20 cellular contexts compared by ENCODE assay signal in genomic region chr17:43634681-43635125, GRCh38. TPM values are rescaled to one million over a fixed set of nuclear protein-coding genes. Genes with fewer than 3 reads are reported as not detected.
DNase-seq lines count a peak whose midpoint lies in the region; ATAC-seq, FAIRE-seq and TF ChIP-seq lines count a peak whose summit lies in the region.
"Had no signal": no experiment of that assay in that cellular context is flagged by ENCODE, and none has a peak within 500 bp of the region (broad histone marks: within the 10 kb centered on the region; RNA-seq: fewer than 3 reads in every experiment).

No MANE protein-coding gene starts in this region.

- H3K36me3 Mint-ChIP-seq in HFFc6 (ENCODE audit: low read depth): no peaks in the 10 kb centered on the region
- H3K36me3 Mint-ChIP-seq in activated CD8-positive, alpha-beta T cell treated with anti-CD3 and anti-CD28 coated beads, Interleukin-2, amount 10 ng/mL, durations not matched to agents 7 days and 5 days (ENCODE audit: low read depth): no peaks in the 10 kb centered on the region
- H3K36me3 Mint-ChIP-seq: natural killer cell treated with Interleukin-12 subunit alpha and Interleukin-12 subunit beta and Interleukin-15 and Interleukin-18, amount 100 ng/mL, for 72 hours had no signal

- H3K4ac ChIP-seq in H1 (replicated peaks; ENCODE audit: insufficient read length, low read depth, low read length): no peak overlapping the region

- no peak overlapping the region for H2BK12ac ChIP-seq in H1 (ENCODE audit: low read depth, low read length)

- no peak overlapping the region for H2AK5ac ChIP-seq in H1 (ENCODE audit: low read depth, low read length)

- no peak overlapping the region for H3K14ac ChIP-seq in H1 (ENCODE audit: insufficient read length)

- H3K27me3 ChIP-seq in H1 (replicated peaks in 1 of 4; ENCODE audit: control insufficient read depth in 3 of 4, extremely low read depth in 1 of 4, insufficient read depth in 3 of 4, low read length in 3 of 4): no peaks in the 10 kb centered on the region
- no peaks in the 10 kb centered on the region for H3K27me3 ChIP-seq in right cardiac atrium (ENCODE audit: control insufficient read depth, insufficient read depth)

- H3K79me1 ChIP-seq in H1 (ENCODE audit: low read depth, low read length): no peaks in the 10 kb centered on the region

- H3K4me3 ChIP-seq in H1 (ENCODE audit: extremely low read depth in 1 of 4, insufficient read depth in 2 of 4, low read depth in 3 of 4, low read length in 4 of 4) (no peak overlapping the region), right cardiac atrium (ENCODE audit: low read length) (no peak overlapping the region)

- H3K23me2 ChIP-seq in H1 (ENCODE audit: low read depth, low read length): peaks cover 2% of the 10 kb centered on the region; the same call in 1 of the 2 replicates

- H3K9me3 ChIP-seq in H1 (ENCODE audit: insufficient read depth in 2 of 2, low read depth in 1 of 2, low read length in 1 of 2) (no peaks in the 10 kb centered on the region), right cardiac atrium (ENCODE audit: control insufficient read depth, low read length) (no peaks in the 10 kb centered on the region)

- peak; percentile 52 to 78 for ATAC-seq in right cardiac atrium
- ATAC-seq in activated CD8-positive, alpha-beta T cell treated with anti-CD3 and anti-CD28 coated beads, Interleukin-2, amount 10 ng/mL, durations not matched to agents 7 days and 5 days: no peak
- no peak for ATAC-seq in GM18873 (IDR thresholded peaks at IDR 0.05; ENCODE audit: low FRiP score, unreplicated experiment)
- ATAC-seq: activated T-helper 17 cell treated with anti-CD3 and anti-CD28 coated beads, Interleukin-2, amount 50 U/mL, for 72 hours; left colon; natural killer cell treated with Interleukin-12 subunit alpha and Interleukin-12 subunit beta and Interleukin-15 and Interleukin-18, amount 100 ng/mL, for 72 hours; stimulated activated naive CD8-positive, alpha-beta T cell treated with anti-CD3 and anti-CD28 coated beads, Interleukin-15, amount 100 ng/mL, for 72 hours had no signal

- TF ChIP-seq RAD21 in H1 (IDR thresholded peaks at IDR 0.05 in 1 of 2, conservative IDR thresholded peaks at IDR 0.05 in 1 of 2; ENCODE audit: low read depth in 2 of 2, low read length in 2 of 2): no peak

- H2BK120ac ChIP-seq in H1 (replicated peaks; ENCODE audit: low read depth, low read length): no peak overlapping the region

- no peak overlapping the region for H4K91ac ChIP-seq in H1 (replicated peaks; ENCODE audit: insufficient read length, low read length)

- TF ChIP-seq POLR2A in H1 (IDR thresholded peaks at IDR 0.05; ENCODE audit: control extremely low read depth in 1 of 2, low read depth in 2 of 2, low read length in 2 of 2): no peak

- H2BK20ac ChIP-seq in H1 (ENCODE audit: low read length): no peak overlapping the region

- H3K4me1 ChIP-seq in H1 (replicated peaks in 1 of 4; ENCODE audit: control insufficient read depth in 3 of 4, insufficient read depth in 4 of 4, low read length in 3 of 4): no peaks in the 10 kb centered on the region
- H3K4me1 ChIP-seq in right cardiac atrium (ENCODE audit: control insufficient read depth, insufficient read depth, low read length): peaks cover 6% of the 10 kb centered on the region

- H3K4me2 ChIP-seq in H1 (ENCODE audit: insufficient read depth in 1 of 2, low read depth in 2 of 2, low read length in 2 of 2): no peak overlapping the region

- CTCF ChIA-PET in H1 (lab: Charles Lee; ENCODE audit: partially characterized antibody): interaction anchor here (0.6 to 2.0 kb wide), 12 partner anchors 12 to 296 kb away, joined by 3 to 5 read pairs (median 3); partner anchors contain the start of gene DHX8
- CTCF ChIA-PET in activated CD8-positive, alpha-beta T cell treated with anti-CD3 and anti-CD28 coated beads, Interleukin-2, amount 10 ng/mL, durations not matched to agents 7 days and 5 days (lab: Charles Lee): interaction anchor here (0.8 to 1.5 kb wide), 3 partner anchors 39 to 131 kb away, joined by 3 to 6 read pairs (median 4); no protein-coding TSS in a partner anchor

- no peaks in the 10 kb centered on the region for H3K79me2 ChIP-seq in H1 (ENCODE audit: control insufficient read depth in 1 of 2, insufficient read depth in 2 of 2, low read length in 2 of 2)

- DNase-seq in HFFc6 (peak; percentile 34), H1 (ENCODE audit: low read depth in 1 of 2, low spot score in 2 of 2) (no peak), right cardiac atrium (peak; percentile 64 to 83 (median 77)), posterior vena cava (ENCODE audit: low spot score) (peak; percentile 87), NCI-H1930 (lab: John Stamatoyannopoulos, UW) (no peak), SIG-M5 treated with dmso at 0.1 percent for 504 hours (lab: John Stamatoyannopoulos, UW; ENCODE audit: unreplicated experiment) (no peak)
- no peak for DNase-seq in activated CD8-positive, alpha-beta T cell treated with anti-CD3 and anti-CD28 coated beads, Interleukin-2, amount 10 ng/mL, durations not matched to agents 7 days and 5 days
- DNase-seq: activated CD4-positive, alpha-beta memory T cell treated with anti-CD3 and anti-CD28 coated beads, Interleukin-2, amount 10 ng/mL, durations not matched to agents 7 days and 5 days; left colon; NCI-H2081; NCI-H774; SHP77 treated with DMSO at 0.1 percent for 48 hours; small intestine; stimulated activated naive CD8-positive, alpha-beta T cell treated with anti-CD3 and anti-CD28 coated beads, Interleukin-15, amount 100 ng/mL, for 72 hours; T-helper 9 cell had no signal

- H3K27ac ChIP-seq in H1 (ENCODE audit: low read depth, low read length) (no peak overlapping the region), right cardiac atrium (ENCODE audit: low read length) (peak overlapping the region; percentile 42)

- POLR2A ChIA-PET in H1 (lab: Charles Lee; ENCODE audit: partially characterized antibody): interaction anchor here (0.7 to 1.4 kb wide), 3 partner anchors 17 to 25 kb away, joined by 3 to 4 read pairs (median 3); no protein-coding TSS in a partner anchor
- POLR2A ChIA-PET in activated CD8-positive, alpha-beta T cell treated with anti-CD3 and anti-CD28 coated beads, Interleukin-2, amount 10 ng/mL, durations not matched to agents 7 days and 5 days (lab: Charles Lee): no interaction called here

- 89% methylated on average over 13 of the region's 13 CpGs; no CpG with 5 or more reads in 1 of the 2 experiments for WGBS in H1 (ENCODE audit: extremely low coverage in 1 of 2, insufficient coverage in 1 of 2, insufficient read length in 1 of 2, insufficient replicate concordance in 2 of 2, low coverage in 1 of 2, low lambda C conversion rate in 2 of 2, missing lambda C conversion rate in 1 of 2), 2 experiments
- WGBS in right cardiac atrium: 15% methylated on average over 13 of the region's 13 CpGs

- TF ChIP-seq CTCF in HFFc6 (IDR thresholded peaks at IDR 0.05) (no peak), H1 (IDR thresholded peaks at IDR 0.05; ENCODE audit: control extremely low read depth in 1 of 3, insufficient read depth in 1 of 3, low read depth in 1 of 3, low read length in 3 of 3) (no peak)

- intact Hi-C loops in right cardiac atrium (cut with DNase I): no loop called here
- intact Hi-C loops in posterior vena cava (cut with DNase I): no loop called here

- no peaks in the 10 kb centered on the region for H4K20me1 ChIP-seq in H1 (replicated peaks in 1 of 2; ENCODE audit: control insufficient read depth in 1 of 2, insufficient read depth in 2 of 2, low read length in 2 of 2)

- no peak overlapping the region for H3K9ac ChIP-seq in H1 (replicated peaks in 1 of 4; ENCODE audit: extremely low read depth in 1 of 4, low read depth in 3 of 4, low read length in 3 of 4)

- no peak overlapping the region for H2BK15ac ChIP-seq in H1 (ENCODE audit: low read length)

- no peak for FAIRE-seq in H1 (lab: Jason Lieb, UNC)
- FAIRE-seq: GM12891, small intestine had no signal

- no peak overlapping the region for H3K23ac ChIP-seq in H1 (ENCODE audit: insufficient read length)

- no peak for TF ChIP-seq EP300 in H1 (IDR thresholded peaks at IDR 0.05; ENCODE audit: borderline replicate concordance in 1 of 2, low read depth in 2 of 2, low read length in 2 of 2)

- peak overlapping the region; percentile 28; the same call in 1 of the 2 replicates for H2AFZ ChIP-seq in H1 (ENCODE audit: low read length)

- H4K8ac ChIP-seq in H1 (ENCODE audit: extremely low read depth, insufficient read depth, low read length): no peak overlapping the region

- H3K27ac Mint-ChIP-seq in HFFc6: no peak overlapping the region
- H3K27ac Mint-ChIP-seq in activated CD8-positive, alpha-beta T cell treated with anti-CD3 and anti-CD28 coated beads, Interleukin-2, amount 10 ng/mL, durations not matched to agents 7 days and 5 days: no peak overlapping the region
- H3K27ac Mint-ChIP-seq: activated CD4-positive, alpha-beta memory T cell treated with anti-CD3 and anti-CD28 coated beads, Interleukin-2, amount 10 ng/mL, durations not matched to agents 7 days and 5 days; activated T-helper 17 cell treated with anti-CD3 and anti-CD28 coated beads, Interleukin-2, amount 50 U/mL, for 72 hours; natural killer cell treated with Interleukin-12 subunit alpha and Interleukin-12 subunit beta and Interleukin-15 and Interleukin-18, amount 100 ng/mL, for 72 hours had no signal

- peaks cover 7% of the 10 kb centered on the region for H3K4me1 Mint-ChIP-seq in HFFc6 (ENCODE audit: low read depth)
- H3K4me1 Mint-ChIP-seq in activated CD8-positive, alpha-beta T cell treated with anti-CD3 and anti-CD28 coated beads, Interleukin-2, amount 10 ng/mL, durations not matched to agents 7 days and 5 days (ENCODE audit: low read depth): peaks cover 2% of the 10 kb centered on the region
- H3K4me1 Mint-ChIP-seq: activated CD4-positive, alpha-beta memory T cell treated with anti-CD3 and anti-CD28 coated beads, Interleukin-2, amount 10 ng/mL, durations not matched to agents 7 days and 5 days; activated T-helper 17 cell treated with anti-CD3 and anti-CD28 coated beads, Interleukin-2, amount 50 U/mL, for 72 hours; stimulated activated naive CD8-positive, alpha-beta T cell treated with anti-CD3 and anti-CD28 coated beads, Interleukin-15, amount 100 ng/mL, for 72 hours had no signal

- H3K9me3 Mint-ChIP-seq in HFFc6: no peaks in the 10 kb centered on the region
- H3K9me3 Mint-ChIP-seq in activated CD8-positive, alpha-beta T cell treated with anti-CD3 and anti-CD28 coated beads, Interleukin-2, amount 10 ng/mL, durations not matched to agents 7 days and 5 days (ENCODE audit: insufficient read depth): no peaks in the 10 kb centered on the region
- H3K9me3 Mint-ChIP-seq: activated CD4-positive, alpha-beta memory T cell treated with anti-CD3 and anti-CD28 coated beads, Interleukin-2, amount 10 ng/mL, durations not matched to agents 7 days and 5 days; activated T-helper 17 cell treated with anti-CD3 and anti-CD28 coated beads, Interleukin-2, amount 50 U/mL, for 72 hours; natural killer cell treated with Interleukin-12 subunit alpha and Interleukin-12 subunit beta and Interleukin-15 and Interleukin-18, amount 100 ng/mL, for 72 hours; stimulated activated naive CD8-positive, alpha-beta T cell treated with anti-CD3 and anti-CD28 coated beads, Interleukin-15, amount 100 ng/mL, for 72 hours had no signal

- no peak overlapping the region for H2BK5ac ChIP-seq in H1 (ENCODE audit: low read depth, low read length)

- no peak overlapping the region for H3K56ac ChIP-seq in H1 (replicated peaks; ENCODE audit: insufficient read length, low read depth, low read length)

- H3K18ac ChIP-seq in H1 (ENCODE audit: extremely low read depth, low read length): no peak overlapping the region

- peaks cover 16% of the 10 kb centered on the region for H3K27me3 Mint-ChIP-seq in HFFc6 (ENCODE audit: insufficient read depth)
- H3K27me3 Mint-ChIP-seq in activated CD8-positive, alpha-beta T cell treated with anti-CD3 and anti-CD28 coated beads, Interleukin-2, amount 10 ng/mL, durations not matched to agents 7 days and 5 days (ENCODE audit: low read depth): peaks cover 3% of the 10 kb centered on the region
- H3K27me3 Mint-ChIP-seq: stimulated activated naive CD8-positive, alpha-beta T cell treated with anti-CD3 and anti-CD28 coated beads, Interleukin-15, amount 100 ng/mL, for 72 hours had no signal

- H3K4me3 Mint-ChIP-seq in HFFc6: no peak overlapping the region
- H3K4me3 Mint-ChIP-seq in activated CD8-positive, alpha-beta T cell treated with anti-CD3 and anti-CD28 coated beads, Interleukin-2, amount 10 ng/mL, durations not matched to agents 7 days and 5 days: no peak overlapping the region
- H3K4me3 Mint-ChIP-seq: activated CD4-positive, alpha-beta memory T cell treated with anti-CD3 and anti-CD28 coated beads, Interleukin-2, amount 10 ng/mL, durations not matched to agents 7 days and 5 days; activated T-helper 17 cell treated with anti-CD3 and anti-CD28 coated beads, Interleukin-2, amount 50 U/mL, for 72 hours; natural killer cell treated with Interleukin-12 subunit alpha and Interleukin-12 subunit beta and Interleukin-15 and Interleukin-18, amount 100 ng/mL, for 72 hours; stimulated activated naive CD8-positive, alpha-beta T cell treated with anti-CD3 and anti-CD28 coated beads, Interleukin-15, amount 100 ng/mL, for 72 hours had no signal

- no peaks in the 10 kb centered on the region for H3K36me3 ChIP-seq in H1 (ENCODE audit: control insufficient read depth in 2 of 4, insufficient read depth in 4 of 4, low read length in 3 of 4)

- no peak overlapping the region for H4K5ac ChIP-seq in H1 (ENCODE audit: insufficient read length, low read depth, low read length)

RNA-seq across cellular contexts. Expression of gene MEOX1, which starts 27.0 kb away (rescaled TPM):
- not detected for total RNA-seq in HFFc6 (2021; fragmentation: NEBNext Ultra II Directional; extraction: Animal tissue kit (Norgen Biotek cat#: 25700))
- not detected in 2 replicates for total RNA-seq in H1 (2021; fragmentation: NEBNext Ultra II Directional; extraction: Animal tissue kit (Norgen Biotek cat#: 25700))
- 0.03 TPM in 1 of 2 replicates, not detected in the other for polyA plus RNA-seq in H1 (2011; rRNA removed)
- not detected for polyA plus RNA-seq in H1 (2011; cell fraction: cytosol; rRNA removed)
- polyA plus RNA-seq in H1 (2011; cell fraction: nucleus; rRNA removed): 0.07 TPM
- 0.11 to 0.12 TPM in 2 of 4 replicates, not detected in the others for polyA plus RNA-seq in H1 (2012, experiment 1 of 2)
- not detected for polyA plus RNA-seq in H1 (2012, experiment 2 of 2)
- 0.04 TPM for polyA plus RNA-seq in H1 (2013, experiment 1 of 2)
- 0.11 TPM for polyA plus RNA-seq in H1 (2013, experiment 2 of 2)
- not detected in 2 replicates for polyA minus RNA-seq in H1 (2011; rRNA and poly(A)+ RNA removed)
- not detected for polyA minus RNA-seq in H1 (2011; cell fraction: cytosol; rRNA and poly(A)+ RNA removed)
- 0.20 TPM for polyA minus RNA-seq in H1 (2011; cell fraction: nucleus; rRNA and poly(A)+ RNA removed)
- 10 to 100 TPM in 2 of 4 donors, 1 to 10 TPM in 2; 4.2 to 16.8 (median 7.6) TPM for total RNA-seq in right cardiac atrium
- 11.2 TPM for polyA plus RNA-seq in right cardiac atrium
- total RNA-seq in posterior vena cava: 1 to 10 TPM; 6.7 to 7.7 TPM
- 1 to 10 TPM; 5.4 to 6.9 TPM for total RNA-seq in activated CD8-positive, alpha-beta T cell treated with anti-CD3 and anti-CD28 coated beads, Interleukin-2, amount 10 ng/mL, durations not matched to agents 7 days and 5 days
- total RNA-seq: M059J; natural killer cell treated with Interleukin-12 subunit alpha and Interleukin-12 subunit beta and Interleukin-15 and Interleukin-18, amount 100 ng/mL, for 72 hours had no signal

Comparison
In these comparisons a context has a peak if more than half of its experiments do, and no peak if none do; other contexts are left out.
1. DNase-seq: peak in HFFc6 (single experiment), right cardiac atrium (3 of 3) and posterior vena cava (single experiment); none in H1 (0 of 2), activated CD8-positive, alpha-beta T cell treated with anti-CD3 and anti-CD28 coated beads, Interleukin-2, amount 10 ng/mL, durations not matched to agents 7 days and 5 days (single experiment), NCI-H1930 (0 of 2) and SIG-M5 treated with dmso at 0.1 percent for 504 hours (single experiment).
2. ATAC-seq: peak in right cardiac atrium (2 of 2); none in activated CD8-positive, alpha-beta T cell treated with anti-CD3 and anti-CD28 coated beads, Interleukin-2, amount 10 ng/mL, durations not matched to agents 7 days and 5 days (single experiment) and GM18873 (single experiment).